ENCODE assay signal across 10 cellular contexts in the genomic region with DNA sequence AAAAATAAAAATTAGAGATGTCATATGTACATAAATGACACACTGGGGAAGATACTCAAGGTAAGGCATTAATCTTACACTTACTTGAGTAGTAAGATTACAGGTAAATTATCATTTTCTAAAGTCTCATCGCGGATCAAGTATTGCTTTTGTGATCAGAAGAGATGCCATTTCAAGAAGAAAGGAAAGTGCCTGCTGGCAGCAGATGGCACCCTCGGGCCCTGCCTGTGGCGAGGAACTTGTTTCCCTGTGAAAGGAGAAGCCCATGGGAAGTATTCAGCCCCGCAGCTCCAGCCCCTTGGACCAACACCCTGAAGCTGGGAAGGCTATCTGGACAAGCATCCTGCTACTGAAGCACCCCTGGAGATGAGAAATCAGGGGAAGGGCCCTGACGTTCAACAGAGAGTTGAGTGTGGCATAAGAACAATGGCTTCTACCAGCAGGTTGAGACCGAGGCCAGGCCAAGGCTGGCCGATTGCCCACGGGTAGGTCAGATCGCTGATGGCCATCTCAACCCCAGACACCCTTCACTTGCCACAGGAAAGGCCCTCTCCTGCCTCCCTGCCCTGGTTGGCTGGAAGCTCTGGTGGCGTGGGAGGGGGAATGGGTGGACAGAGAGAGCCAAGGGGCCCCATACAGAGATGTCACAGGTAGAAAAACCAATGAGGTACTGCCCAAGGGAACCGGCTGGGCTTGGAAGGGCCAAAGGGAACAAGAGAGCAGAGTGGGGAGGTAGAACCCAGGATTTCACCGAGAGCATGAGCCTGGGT. TPM values are rescaled to one million over a fixed set of nuclear protein-coding genes. Genes with fewer than 3 reads are reported as not detected.
DNase-seq lines count a peak whose midpoint lies in the region; ATAC-seq and TF ChIP-seq lines count a peak whose summit lies in the region.
"Had no signal": no experiment of that assay in that cellular context is flagged by ENCODE, and none has a peak within 500 bp of the region (broad histone marks: within the 10 kb centered on the region; RNA-seq: fewer than 3 reads in every experiment).

No MANE protein-coding gene starts in this region.

- no peaks in the 10 kb centered on the region for H3K9me3 ChIP-seq in CD4-positive, CD25-positive, alpha-beta regulatory T cell (ENCODE audit: control insufficient read depth in 2 of 2, low read length in 2 of 2)
- no peaks in the 10 kb centered on the region for H3K9me3 ChIP-seq in mucosa of descending colon
- no peaks in the 10 kb centered on the region for H3K9me3 ChIP-seq in body of pancreas
- H3K9me3 ChIP-seq: Peyer's patch, tibial nerve had no signal

- 57 to 70% methylated on average over 11 to 13 of the region's 13 CpGs for WGBS in body of pancreas, 2 donors

- peak; percentile 18 for TF ChIP-seq CTCF in GM06990 (IDR thresholded peaks at IDR 0.05; ENCODE audit: insufficient read depth, low read length, poor library complexity, severe bottlenecking)
- TF ChIP-seq CTCF in mucosa of descending colon (IDR thresholded peaks at IDR 0.05) = no peak
- peak in 2 of 7 experiments; percentile 14 to 27 for TF ChIP-seq CTCF in body of pancreas (IDR thresholded peaks at IDR 0.05)

- H3K4me3 Mint-ChIP-seq in CD4-positive, CD25-positive, alpha-beta regulatory T cell = peak overlapping the region in 2 of 4 donors; percentile 48 to 52
- no peak overlapping the region for H3K4me3 Mint-ChIP-seq in activated T-helper 2 cell treated with anti-CD3 and anti-CD28 coated beads, Interferon-gamma antibody, Interleukin-2, Interleukin-4, amounts not matched to agents 10 μg/mL and 5 μg/mL and 100 μg/mL, durations not matched to agents 14 hours and 24 hours and 36 hours (ENCODE audit: low read depth)

- peak overlapping the region; percentile 89 for H3K27ac ChIP-seq in CD4-positive, CD25-positive, alpha-beta regulatory T cell (ENCODE audit: insufficient read depth, low read length, poor library complexity, severe bottlenecking)
- H3K27ac ChIP-seq in body of pancreas = no peak overlapping the region

- H3K27me3 ChIP-seq in CD4-positive, CD25-positive, alpha-beta regulatory T cell (ENCODE audit: control insufficient read depth, insufficient read depth, low read length) = no peaks in the 10 kb centered on the region
- H3K27me3 ChIP-seq in GM06990 (replicated peaks; ENCODE audit: control insufficient read depth, insufficient read depth, low read length) (no peaks in the 10 kb centered on the region), body of pancreas (no peaks in the 10 kb centered on the region)
- H3K27me3 ChIP-seq: Peyer's patch, tibial nerve had no signal

- peaks cover 16 to 51% (median 24%) of the 10 kb centered on the region in 4 donors for H3K4me1 Mint-ChIP-seq in CD4-positive, CD25-positive, alpha-beta regulatory T cell
- peaks cover 24% of the 10 kb centered on the region for H3K4me1 Mint-ChIP-seq in activated T-helper 2 cell treated with anti-CD3 and anti-CD28 coated beads, Interferon-gamma antibody, Interleukin-2, Interleukin-4, amounts not matched to agents 10 μg/mL and 5 μg/mL and 100 μg/mL, durations not matched to agents 14 hours and 24 hours and 36 hours (ENCODE audit: low read depth)

- H3K27me3 Mint-ChIP-seq in CD4-positive, CD25-positive, alpha-beta regulatory T cell = peaks cover 4% of the 10 kb centered on the region
- H3K27me3 Mint-ChIP-seq in activated T-helper 2 cell treated with anti-CD3 and anti-CD28 coated beads, Interferon-gamma antibody, Interleukin-2, Interleukin-4, amounts not matched to agents 10 μg/mL and 5 μg/mL and 100 μg/mL, durations not matched to agents 14 hours and 24 hours and 36 hours (ENCODE audit: low read depth) = no peaks in the 10 kb centered on the region

- H3K9me3 Mint-ChIP-seq in CD4-positive, CD25-positive, alpha-beta regulatory T cell = no peaks in the 10 kb centered on the region
- H3K9me3 Mint-ChIP-seq in activated T-helper 2 cell treated with anti-CD3 and anti-CD28 coated beads, Interferon-gamma antibody, Interleukin-2, Interleukin-4, amounts not matched to agents 10 μg/mL and 5 μg/mL and 100 μg/mL, durations not matched to agents 14 hours and 24 hours and 36 hours = no peaks in the 10 kb centered on the region

- H3K36me3 Mint-ChIP-seq in CD4-positive, CD25-positive, alpha-beta regulatory T cell = peaks cover 3% of the 10 kb centered on the region
- H3K36me3 Mint-ChIP-seq in activated T-helper 2 cell treated with anti-CD3 and anti-CD28 coated beads, Interferon-gamma antibody, Interleukin-2, Interleukin-4, amounts not matched to agents 10 μg/mL and 5 μg/mL and 100 μg/mL, durations not matched to agents 14 hours and 24 hours and 36 hours (ENCODE audit: low read depth) = no peaks in the 10 kb centered on the region

- no peak overlapping the region for H3K4me3 ChIP-seq in CD4-positive, CD25-positive, alpha-beta regulatory T cell (ENCODE audit: low read depth, low read length)
- no peak overlapping the region for H3K4me3 ChIP-seq in GM06990 (replicated peaks; ENCODE audit: low read depth, low read length)
- no peak overlapping the region for H3K4me3 ChIP-seq in mucosa of descending colon
- H3K4me3 ChIP-seq in body of pancreas = no peak overlapping the region
- H3K4me3 ChIP-seq: Peyer's patch, tibial nerve had no signal

- intact Hi-C loops in activated T-helper 2 cell treated with anti-CD3 and anti-CD28 coated beads, Interferon-gamma antibody, Interleukin-2, Interleukin-4, amounts not matched to agents 10 μg/mL and 5 μg/mL and 100 μg/mL, durations not matched to agents 14 hours and 24 hours and 36 hours (cut with micrococcal nuclease) = no loop called here
- intact Hi-C loops in mucosa of descending colon (cut with DNase I, micrococcal nuclease) (no loop called here), body of pancreas (cut with DNase I) (no loop called here)

- peaks cover 35% of the 10 kb centered on the region for H3K4me1 ChIP-seq in CD4-positive, CD25-positive, alpha-beta regulatory T cell (ENCODE audit: control insufficient read depth, insufficient read depth, low read length, poor library complexity, severe bottlenecking)
- H3K4me1 ChIP-seq in mucosa of descending colon (ENCODE audit: low read depth) (no peaks in the 10 kb centered on the region), body of pancreas (no peaks in the 10 kb centered on the region)

- TF ChIP-seq POLR2A in body of pancreas (IDR thresholded peaks at IDR 0.05) = no peak

- H3K36me3 ChIP-seq in CD4-positive, CD25-positive, alpha-beta regulatory T cell (ENCODE audit: control insufficient read depth, insufficient read depth, low read length) = no peaks in the 10 kb centered on the region
- no peaks in the 10 kb centered on the region for H3K36me3 ChIP-seq in GM06990 (ENCODE audit: control insufficient read depth, insufficient read depth, low read length)
- no peaks in the 10 kb centered on the region for H3K36me3 ChIP-seq in mucosa of descending colon (ENCODE audit: low read depth)
- no peaks in the 10 kb centered on the region for H3K36me3 ChIP-seq in body of pancreas (replicated peaks in 1 of 2; ENCODE audit: insufficient read depth in 1 of 2, low read depth in 2 of 2)
- H3K36me3 ChIP-seq: Peyer's patch had no signal

- H3K27ac Mint-ChIP-seq in CD4-positive, CD25-positive, alpha-beta regulatory T cell = peak overlapping the region; percentile 65 to 100 (median 99)
- peak overlapping the region; percentile 90 for H3K27ac Mint-ChIP-seq in activated T-helper 2 cell treated with anti-CD3 and anti-CD28 coated beads, Interferon-gamma antibody, Interleukin-2, Interleukin-4, amounts not matched to agents 10 μg/mL and 5 μg/mL and 100 μg/mL, durations not matched to agents 14 hours and 24 hours and 36 hours

- no peak for DNase-seq in CD4-positive, CD25-positive, alpha-beta regulatory T cell
- DNase-seq in GM06990 (ENCODE audit: extremely low read depth, insufficient read length) (no peak), mucosa of descending colon (peak in 2 of 3 donors; percentile 41 to 56), GF-D8 (lab: John Stamatoyannopoulos, UW) (no peak), body of pancreas (no peak), COLO829 (ENCODE audit: low spot score) (no peak)
- no peak for DNase-seq in activated T-helper 2 cell treated with anti-CD3 and anti-CD28 coated beads, Interferon-gamma antibody, Interleukin-2, Interleukin-4, amounts not matched to agents 10 μg/mL and 5 μg/mL and 100 μg/mL, durations not matched to agents 14 hours and 24 hours and 36 hours (ENCODE audit: low spot score)

- ATAC-seq in CD4-positive, CD25-positive, alpha-beta regulatory T cell (ENCODE audit: low read depth in 2 of 2) = no peak
- ATAC-seq in mucosa of descending colon (no peak), HG03175 (IDR thresholded peaks at IDR 0.05; ENCODE audit: unreplicated experiment) (no peak), body of pancreas (no peak)

RNA-seq across cellular contexts. Expression of a gene that starts 18.8 kb away (rescaled TPM):
- total RNA-seq in CD4-positive, CD25-positive, alpha-beta regulatory T cell = 121 TPM
- polyA plus RNA-seq in CD4-positive, CD25-positive, alpha-beta regulatory T cell = 10 to 100 TPM; 34.3 to 60.4 (median 47.2) TPM
- total RNA-seq in activated T-helper 2 cell treated with anti-CD3 and anti-CD28 coated beads, Interferon-gamma antibody, Interleukin-2, Interleukin-4, amounts not matched to agents 10 μg/mL and 5 μg/mL and 100 μg/mL, durations not matched to agents 14 hours and 24 hours and 36 hours = 7.9 and 8.9 TPM in 2 replicates
- total RNA-seq in mucosa of descending colon (10 to 100 TPM; 46.6 to 59.6 (median 52.6) TPM), body of pancreas (10 to 100 TPM; 40.7 to 45.5 TPM)

RNA-seq across cellular contexts. Expression of a gene that starts 38.8 kb away (rescaled TPM):
- total RNA-seq in CD4-positive, CD25-positive, alpha-beta regulatory T cell = 140 TPM
- polyA plus RNA-seq in CD4-positive, CD25-positive, alpha-beta regulatory T cell = 10 to 100 TPM; 27.5 to 29.8 (median 28.4) TPM
- 17.1 and 18.6 TPM in 2 replicates for total RNA-seq in activated T-helper 2 cell treated with anti-CD3 and anti-CD28 coated beads, Interferon-gamma antibody, Interleukin-2, Interleukin-4, amounts not matched to agents 10 μg/mL and 5 μg/mL and 100 μg/mL, durations not matched to agents 14 hours and 24 hours and 36 hours
- total RNA-seq in mucosa of descending colon (10 to 100 TPM in 2 of 3 donors, 1 to 10 TPM in 1; 9.9 to 13.7 (median 11.4) TPM), body of pancreas (10 to 100 TPM in 1 of 2 donors, 1 to 10 TPM in 1; 7.3 to 11.9 TPM)

RNA-seq across cellular contexts. Expression of a gene that starts 38.8 kb away (rescaled TPM):
- total RNA-seq in CD4-positive, CD25-positive, alpha-beta regulatory T cell = 4.9 TPM
- 1 to 10 TPM in 1 of 4 donors, under 1 TPM in 3; 0.46 to 1.7 (median 0.92) TPM for polyA plus RNA-seq in CD4-positive, CD25-positive, alpha-beta regulatory T cell
- total RNA-seq in activated T-helper 2 cell treated with anti-CD3 and anti-CD28 coated beads, Interferon-gamma antibody, Interleukin-2, Interleukin-4, amounts not matched to agents 10 μg/mL and 5 μg/mL and 100 μg/mL, durations not matched to agents 14 hours and 24 hours and 36 hours = 1.3 and 1.4 TPM in 2 replicates
- total RNA-seq in mucosa of descending colon (1 to 10 TPM; 1.4 to 4.6 (median 1.4) TPM), body of pancreas (1 to 10 TPM; 4.9 to 5.9 TPM)

Comparison
In these comparisons a context has a peak if more than half of its experiments do, and no peak if none do; other contexts are left out.
1. DNase-seq: peak in mucosa of descending colon (2 of 3); none in CD4-positive, CD25-positive, alpha-beta regulatory T cell (0 of 3), GM06990 (single experiment), activated T-helper 2 cell treated with anti-CD3 and anti-CD28 coated beads, Interferon-gamma antibody, Interleukin-2, Interleukin-4, amounts not matched to agents 10 μg/mL and 5 μg/mL and 100 μg/mL, durations not matched to agents 14 hours and 24 hours and 36 hours (single experiment), GF-D8 (single experiment), body of pancreas (0 of 4) and COLO829 (single experiment).